ENCODE assay signal across 22 cellular contexts in genomic region chr9:87128844-87129493, GRCh38.
A peak's percentile ranks its signal among the peaks of the same experiment; 100 is the strongest.
DNase-seq lines count a peak whose midpoint lies in the region; ATAC-seq and TF ChIP-seq lines count a peak whose summit lies in the region.
"Had no signal": no experiment of that assay in that cellular context is flagged by ENCODE, and none has a peak within 500 bp of the region (broad histone marks: within the 10 kb centered on the region; RNA-seq: fewer than 3 reads in every experiment).

No MANE protein-coding gene starts in this region.

- DNase-seq in SK-N-SH: no peak
- peak; percentile 23 for DNase-seq in epidermal melanocyte (ENCODE audit: insufficient read length, low spot score)
- no peak for DNase-seq in mesenchymal stem cell
- DNase-seq in osteoblast (ENCODE audit: insufficient read length, low spot score, missing footprints): peak; percentile 64
- DNase-seq in NCI-H2029 treated with DMSO at 0.1 percent for 48 hours (lab: John Stamatoyannopoulos, UW): no peak
- no peak for DNase-seq in endodermal cell
- DNase-seq in Karpas-422: no peak
- DNase-seq: CD4-positive, alpha-beta T cell; CD8-positive, alpha-beta memory T cell; DMS 273 treated with DMSO at 0.1 percent for 48 hours; DMS79; EL; GDM1; GOT3; HFFc6 had no signal

- no peak overlapping the region for H2BK5ac ChIP-seq in mesenchymal stem cell (ENCODE audit: low read depth, low read length, poor library complexity, severe bottlenecking)

- H3K9me3 ChIP-seq in SK-N-SH (no peaks in the 10 kb centered on the region), mesenchymal stem cell (ENCODE audit: control insufficient read depth, low read length) (peaks cover 6% of the 10 kb centered on the region), osteoblast (ENCODE audit: low read depth, low read length) (no peaks in the 10 kb centered on the region), endodermal cell (ENCODE audit: control insufficient read depth, low read length) (peaks cover 8% of the 10 kb centered on the region), Karpas-422 (ENCODE audit: low read length) (0 out of 2 replicates have a peak, but pooled peaks cover 5% of the 10 kb centered on the region)
- H3K9me3 ChIP-seq: HAP-1 had no signal

- TF ChIP-seq EP300 in SK-N-SH (IDR thresholded peaks at IDR 0.05; ENCODE audit: borderline replicate concordance in 1 of 2, low read depth in 1 of 2, low read length in 1 of 2): no peak

- H3K27me3 Mint-ChIP-seq in endodermal cell (ENCODE audit: insufficient read depth): peaks cover 2% of the 10 kb centered on the region

- CTCF ChIA-PET in SK-N-SH (lab: Yijun Ruan, JAX): no interaction called here

- peak; percentile 33; the same call in 2 of the 3 replicates for ATAC-seq in SK-N-SH treated with all-trans-retinoic acid at 6 μM for 48 hours
- ATAC-seq: GM12878 had no signal

- H2AFZ ChIP-seq in SK-N-SH (ENCODE audit: low read depth): no peak overlapping the region
- H2AFZ ChIP-seq in mesenchymal stem cell (ENCODE audit: low read depth, low read length): peak overlapping the region; percentile 10
- H2AFZ ChIP-seq in osteoblast (ENCODE audit: low read length): peak overlapping the region; percentile 30
- H2AFZ ChIP-seq in Karpas-422 (ENCODE audit: low read length): no peak overlapping the region

- H4K8ac ChIP-seq in mesenchymal stem cell (ENCODE audit: low read length): no peak overlapping the region

- H3K4me3 ChIP-seq in SK-N-SH (ENCODE audit: low read depth in 2 of 2, low read length in 1 of 2) (no peak overlapping the region), mesenchymal stem cell (ENCODE audit: insufficient read depth in 1 of 2, low read depth in 1 of 2, low read length in 2 of 2) (no peak overlapping the region), osteoblast (ENCODE audit: insufficient read depth, low read length) (no peak overlapping the region), endodermal cell (ENCODE audit: low read length) (no peak overlapping the region), Karpas-422 (ENCODE audit: low read length) (no peak overlapping the region)
- H3K4me3 ChIP-seq: BLaER1 treated with 17β-estradiol and CSF1 and Interleukin-3, amounts not matched to agents 10 nM and 100 nM; GM12878; HAP-1 had no signal

- H3K27me3 ChIP-seq in SK-N-SH (ENCODE audit: insufficient read depth) (no peaks in the 10 kb centered on the region), mesenchymal stem cell (ENCODE audit: control insufficient read depth in 1 of 2, insufficient read depth in 1 of 2, low read length in 2 of 2) (no peaks in the 10 kb centered on the region), osteoblast (ENCODE audit: insufficient read depth, low read length) (no peaks in the 10 kb centered on the region), endodermal cell (ENCODE audit: control insufficient read depth, insufficient read depth, low read length, poor library complexity, severe bottlenecking) (no peaks in the 10 kb centered on the region), Karpas-422 (ENCODE audit: low read length) (no peaks in the 10 kb centered on the region)
- H3K27me3 ChIP-seq: BLaER1 treated with 17β-estradiol and CSF1 and Interleukin-3, amounts not matched to agents 10 nM and 100 nM had no signal

- H3K14ac ChIP-seq in mesenchymal stem cell (ENCODE audit: low read length in 2 of 2): no peak overlapping the region

- POLR2A ChIA-PET in SK-N-SH (lab: Yijun Ruan, JAX): no interaction called here

- H3K79me1 ChIP-seq in mesenchymal stem cell (replicated peaks; ENCODE audit: low read length, poor library complexity, severe bottlenecking): no peaks in the 10 kb centered on the region

- H2AK5ac ChIP-seq in mesenchymal stem cell (ENCODE audit: low read length, severe bottlenecking): no peak overlapping the region

- H3K4ac ChIP-seq in mesenchymal stem cell (ENCODE audit: low read depth in 1 of 2, low read length in 2 of 2): peak overlapping the region in 1 of 2 experiments; percentile 39

- H3K36me3 Mint-ChIP-seq in endodermal cell (ENCODE audit: low read depth): peaks cover 4% of the 10 kb centered on the region
- H3K36me3 Mint-ChIP-seq: CD14-positive monocyte; CD8-positive, alpha-beta memory T cell had no signal

- H2BK15ac ChIP-seq in mesenchymal stem cell (ENCODE audit: low read depth, poor library complexity, severe bottlenecking): no peak overlapping the region

- no peaks in the 10 kb centered on the region for H3K9me2 ChIP-seq in SK-N-SH
- no peaks in the 10 kb centered on the region for H3K9me2 ChIP-seq in Karpas-422 (replicated peaks; ENCODE audit: insufficient read depth, low read length)

- TF ChIP-seq RAD21 in SK-N-SH (IDR thresholded peaks at IDR 0.05; ENCODE audit: low read length): no peak

- no peak overlapping the region for H3K23ac ChIP-seq in mesenchymal stem cell (ENCODE audit: low read length in 2 of 2)

- H4K20me1 ChIP-seq in SK-N-SH (ENCODE audit: insufficient read depth) (no peaks in the 10 kb centered on the region), osteoblast (ENCODE audit: insufficient read depth, low read length) (no peaks in the 10 kb centered on the region), Karpas-422 (ENCODE audit: insufficient read depth, low read depth, low read length) (no peaks in the 10 kb centered on the region)
- H4K20me1 ChIP-seq: BLaER1 treated with 17β-estradiol and CSF1 and Interleukin-3, amounts not matched to agents 10 nM and 100 nM had no signal

- peaks cover 34% of the 10 kb centered on the region for H3K9me3 Mint-ChIP-seq in endodermal cell
- H3K9me3 Mint-ChIP-seq: CD4-positive, alpha-beta T cell had no signal

- H3K4me2 ChIP-seq in SK-N-SH (no peak overlapping the region), mesenchymal stem cell (ENCODE audit: low read length, poor library complexity, severe bottlenecking) (no peak overlapping the region), osteoblast (ENCODE audit: insufficient read depth, low read length) (no peak overlapping the region), Karpas-422 (ENCODE audit: low read depth, low read length, poor library complexity, severe bottlenecking) (no peak overlapping the region)
- H3K4me2 ChIP-seq: BLaER1 treated with 17β-estradiol and CSF1 and Interleukin-3, amounts not matched to agents 10 nM and 100 nM had no signal

- peaks cover 4% of the 10 kb centered on the region for H3F3A ChIP-seq in SK-N-SH (replicated peaks; ENCODE audit: insufficient read depth)

- H3K36me3 ChIP-seq in SK-N-SH (replicated peaks in 1 of 2; ENCODE audit: control insufficient read depth in 1 of 2, insufficient read depth in 2 of 2, low read length in 1 of 2): no peaks in the 10 kb centered on the region
- no peaks in the 10 kb centered on the region for H3K36me3 ChIP-seq in mesenchymal stem cell (ENCODE audit: control insufficient read depth in 1 of 2, insufficient read depth in 2 of 2, low read depth in 1 of 2, low read length in 2 of 2)
- no peaks in the 10 kb centered on the region for H3K36me3 ChIP-seq in osteoblast (ENCODE audit: insufficient read depth, low read length)
- no peaks in the 10 kb centered on the region for H3K36me3 ChIP-seq in endodermal cell (ENCODE audit: control insufficient read depth, insufficient read depth, low read length)
- no peaks in the 10 kb centered on the region for H3K36me3 ChIP-seq in Karpas-422 (ENCODE audit: insufficient read depth, low read length)
- H3K36me3 ChIP-seq: BLaER1 treated with 17β-estradiol and CSF1 and Interleukin-3, amounts not matched to agents 10 nM and 100 nM; HAP-1 had no signal

- H3K4me1 Mint-ChIP-seq in endodermal cell: no peaks in the 10 kb centered on the region
- H3K4me1 Mint-ChIP-seq: B cell; CD14-positive monocyte; CD8-positive, alpha-beta memory T cell had no signal

- no peak overlapping the region for H2BK120ac ChIP-seq in mesenchymal stem cell (ENCODE audit: low read depth, low read length)

- peaks cover 3 to 4% of the 10 kb centered on the region in 2 experiments for H3K4me1 ChIP-seq in SK-N-SH (ENCODE audit: control insufficient read depth in 1 of 2, insufficient read depth in 2 of 2, low read depth in 1 of 2, low read length in 1 of 2)
- no peaks in the 10 kb centered on the region for H3K4me1 ChIP-seq in mesenchymal stem cell (ENCODE audit: control insufficient read depth, insufficient read depth, low read depth, low read length)
- H3K4me1 ChIP-seq in osteoblast (ENCODE audit: insufficient read depth, low read length): peaks cover 6% of the 10 kb centered on the region
- H3K4me1 ChIP-seq in endodermal cell (ENCODE audit: control insufficient read depth, insufficient read depth, low read length): no peaks in the 10 kb centered on the region
- no peaks in the 10 kb centered on the region for H3K4me1 ChIP-seq in Karpas-422 (ENCODE audit: low read length)
- H3K4me1 ChIP-seq: HAP-1 had no signal

- TF ChIP-seq CTCF in SK-N-SH (IDR thresholded peaks at IDR 0.05): no peak
- no peak for TF ChIP-seq CTCF in osteoblast (IDR thresholded peaks at IDR 0.05; ENCODE audit: extremely low read depth, low read depth, low read length)
- TF ChIP-seq CTCF in endodermal cell (conservative IDR thresholded peaks at IDR 0.05): no peak

- peak overlapping the region in 1 of 2 experiments; percentile 43 for H2BK12ac ChIP-seq in mesenchymal stem cell (ENCODE audit: low read length in 2 of 2)

- peak overlapping the region in 1 of 2 experiments; percentile 38 for H3K18ac ChIP-seq in mesenchymal stem cell (ENCODE audit: low read depth in 1 of 2, low read length in 2 of 2)

- H3K9ac ChIP-seq in SK-N-SH: no peak overlapping the region
- H3K9ac ChIP-seq in mesenchymal stem cell (ENCODE audit: low read length): no peak overlapping the region
- H3K9ac ChIP-seq in endodermal cell (ENCODE audit: extremely low read depth, low read length, poor library complexity, severe bottlenecking): no peak overlapping the region
- no peak overlapping the region for H3K9ac ChIP-seq in Karpas-422 (ENCODE audit: low read length)
- H3K9ac ChIP-seq: BLaER1 treated with 17β-estradiol and CSF1 and Interleukin-3, amounts not matched to agents 10 nM and 100 nM had no signal

- H4K91ac ChIP-seq in mesenchymal stem cell (ENCODE audit: low read length): no peak overlapping the region

- no peak overlapping the region for H3K4me3 Mint-ChIP-seq in endodermal cell
- H3K4me3 Mint-ChIP-seq: B cell; CD14-positive monocyte; CD4-positive, alpha-beta T cell; CD8-positive, alpha-beta memory T cell; HFFc6 had no signal

- no peak overlapping the region for H3K27ac Mint-ChIP-seq in endodermal cell
- H3K27ac Mint-ChIP-seq: B cell; CD14-positive monocyte; CD4-positive, alpha-beta T cell; CD8-positive, alpha-beta memory T cell; HFFc6 had no signal

- H3K27ac ChIP-seq in SK-N-SH (ENCODE audit: low read depth in 2 of 2, low read length in 1 of 2) (peak overlapping the region in 1 of 2 experiments; percentile 53; a peak in 1 of 4 replicates), mesenchymal stem cell (ENCODE audit: low read length, poor library complexity, severe bottlenecking) (no peak overlapping the region), osteoblast (ENCODE audit: low read depth, low read length) (no peak overlapping the region), endodermal cell (ENCODE audit: low read depth, low read length) (no peak overlapping the region), Karpas-422 (ENCODE audit: low read length) (no peak overlapping the region)
- H3K27ac ChIP-seq: 22Rv1; BLaER1 treated with 17β-estradiol and CSF1 and Interleukin-3, amounts not matched to agents 10 nM and 100 nM had no signal

- no peaks in the 10 kb centered on the region for H3K79me2 ChIP-seq in SK-N-SH (ENCODE audit: insufficient read depth)
- H3K79me2 ChIP-seq in osteoblast (ENCODE audit: insufficient read depth, low read length): no peaks in the 10 kb centered on the region
- no peaks in the 10 kb centered on the region for H3K79me2 ChIP-seq in Karpas-422 (ENCODE audit: low read length)

- WGBS in SK-N-SH (ENCODE audit: low lambda C conversion rate): 75% methylated on average over 5 of the region's 5 CpGs
- 82% methylated on average over 5 of the region's 5 CpGs for WGBS in mesenchymal stem cell
- 85 to 91% methylated on average over 5 of the region's 5 CpGs for WGBS in endodermal cell (ENCODE audit: insufficient coverage in 1 of 2, insufficient read length in 1 of 2), 2 experiments

Comparison
In these comparisons a context has a peak if more than half of its experiments do, and no peak if none do; other contexts are left out.
1. DNase-seq: peak in epidermal melanocyte (single experiment) and osteoblast (single experiment); none in SK-N-SH (single experiment), mesenchymal stem cell (single experiment), NCI-H2029 treated with DMSO at 0.1 percent for 48 hours (single experiment), endodermal cell (single experiment) and Karpas-422 (single experiment).
2. H2AFZ ChIP-seq: peak in mesenchymal stem cell (single experiment) and osteoblast (single experiment); none in SK-N-SH (single experiment) and Karpas-422 (single experiment).